ENCODE assay signal across 16 cellular contexts in the genomic region with DNA sequence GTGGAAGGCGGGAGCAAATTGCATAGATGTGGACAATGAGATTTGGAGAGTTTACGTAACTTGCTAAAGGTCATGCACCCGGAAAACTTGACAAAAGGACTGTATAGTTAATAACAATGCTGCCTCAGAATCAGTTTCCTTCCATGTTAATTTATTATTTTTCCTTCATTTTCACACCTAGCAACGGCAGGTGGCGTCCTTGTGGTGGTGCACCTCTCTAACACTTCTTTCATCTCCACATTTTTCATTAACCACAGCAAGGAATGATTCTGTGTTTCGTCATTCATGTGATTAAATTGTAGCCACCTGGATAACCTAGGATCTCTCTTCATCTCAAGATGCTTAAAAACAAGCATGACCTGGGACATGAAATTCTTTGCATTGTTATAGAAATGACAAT.
A peak's percentile ranks its signal among the peaks of the same experiment; 100 is the strongest.
DNase-seq lines count a peak whose midpoint lies in the region; ATAC-seq and TF ChIP-seq lines count a peak whose summit lies in the region.
"Had no signal": no experiment of that assay in that cellular context is flagged by ENCODE, and none has a peak within 500 bp of the region (broad histone marks: within the 10 kb centered on the region; RNA-seq: fewer than 3 reads in every experiment).

No MANE protein-coding gene starts in this region.

- peaks cover 13% of the 10 kb centered on the region; the same call in 2 of the 3 replicates for H3K36me3 Mint-ChIP-seq in GM23338 (ENCODE audit: low read depth)

- H2AFZ ChIP-seq in GM23338 = no peak overlapping the region

- ATAC-seq in GM23338 = no peak
- no peak for ATAC-seq in GM21526 (IDR thresholded peaks at IDR 0.05; ENCODE audit: low FRiP score, unreplicated experiment)
- ATAC-seq in psoas muscle = no peak
- ATAC-seq: left colon had no signal

- peaks cover 7% of the 10 kb centered on the region; the same call in 1 of the 3 replicates for H3K4me1 Mint-ChIP-seq in GM23338

- in situ Hi-C loops in ACHN (cut with HindIII; ENCODE audit: low pct_ligation_motif_present, low pct_unique_long_range_greater_than_20kb, low sequenced_read_pairs) = no loop called here

- no peak overlapping the region for H3K4me2 ChIP-seq in GM23338

- H3K4me3 Mint-ChIP-seq in GM23338 = no peak overlapping the region

- H3K79me2 ChIP-seq in GM23338 (replicated peaks; ENCODE audit: insufficient read depth) = no peaks in the 10 kb centered on the region

- TF ChIP-seq POLR2A in sigmoid colon (IDR thresholded peaks at IDR 0.05) = no peak

- no peaks in the 10 kb centered on the region for H3K27me3 ChIP-seq in GM23338 (ENCODE audit: insufficient read depth)
- no peaks in the 10 kb centered on the region for H3K27me3 ChIP-seq in WERI-Rb-1 (ENCODE audit: insufficient read depth, low read depth, severe bottlenecking)
- H3K27me3 ChIP-seq in sigmoid colon = no peaks in the 10 kb centered on the region
- no peaks in the 10 kb centered on the region for H3K27me3 ChIP-seq in psoas muscle (ENCODE audit: insufficient read depth in 3 of 3, low read length in 2 of 3)
- H3K27me3 ChIP-seq: thyroid gland had no signal

- H3K27ac ChIP-seq in GM23338 (ENCODE audit: low read depth) (no peak overlapping the region), WERI-Rb-1 (no peak overlapping the region), sigmoid colon (no peak overlapping the region), psoas muscle (no peak overlapping the region)
- H3K27ac ChIP-seq: coronary artery, thyroid gland had no signal

- TF ChIP-seq EP300 in sigmoid colon (IDR thresholded peaks at IDR 0.05) = no peak

- H3K9me3 Mint-ChIP-seq in GM23338 = peaks cover 16% of the 10 kb centered on the region

- H3K4me1 ChIP-seq in GM23338 (ENCODE audit: insufficient read depth) (peaks cover 9% of the 10 kb centered on the region; the same call in 1 of the 2 replicates), sigmoid colon (no peaks in the 10 kb centered on the region), psoas muscle (no peaks in the 10 kb centered on the region)
- H3K4me1 ChIP-seq: thyroid gland had no signal

- H3K4me3 ChIP-seq in GM23338 = no peak overlapping the region
- no peak overlapping the region for H3K4me3 ChIP-seq in WERI-Rb-1 (ENCODE audit: low read depth, low read length)
- no peak overlapping the region for H3K4me3 ChIP-seq in sigmoid colon
- H3K4me3 ChIP-seq in psoas muscle = no peak overlapping the region
- H3K4me3 ChIP-seq: coronary artery, thyroid gland had no signal

- H3K9me3 ChIP-seq in WERI-Rb-1 (ENCODE audit: severe bottlenecking) (no peaks in the 10 kb centered on the region), sigmoid colon (no peaks in the 10 kb centered on the region), psoas muscle (no peaks in the 10 kb centered on the region)
- H3K9me3 ChIP-seq: thyroid gland had no signal

- DNase-seq in ACHN (peak; percentile 28), GM23338 (ENCODE audit: low spot score) (peak; percentile 11), NCI-H69 (lab: John Stamatoyannopoulos, UW) (peak; percentile 13), WERI-Rb-1 (peak; percentile 28), sigmoid colon (no peak), ecto neural progenitor cell (ENCODE audit: low spot score) (no peak), psoas muscle (no peak)
- DNase-seq: activated CD4-positive, alpha-beta T cell treated with anti-CD3 and anti-CD28 coated beads for 48 hours; activated T-cell treated with anti-CD3 and anti-CD28 coated beads, Interleukin-2, amount 50 U/mL, for 48 hours; DMS79 treated with DMSO at 0.1 percent for 48 hours; hippocampal formation; left colon; NCI-H1417 treated with DMSO at 0.1 percent for 48 hours; thyroid gland had no signal

- intact Hi-C loops in sigmoid colon (cut with DNase I) (no loop called here), psoas muscle (cut with DNase I) (no loop called here)

- H4K20me1 ChIP-seq in GM23338 (replicated peaks; ENCODE audit: insufficient read depth) = no peaks in the 10 kb centered on the region

- no peak overlapping the region for H3K27ac Mint-ChIP-seq in GM23338

- WGBS in sigmoid colon, 2 donors = 74 to 77% methylated on average over 6 of the region's 6 CpGs
- 73 to 78% (median 78%) methylated on average over 6 of the region's 6 CpGs for WGBS in psoas muscle, 3 donors

- peak; percentile 52 to 54 for TF ChIP-seq CTCF in GM23338 (conservative IDR thresholded peaks at IDR 0.05; ENCODE audit: low read depth in 2 of 2)
- peak; percentile 60 for TF ChIP-seq CTCF in WERI-Rb-1 (IDR thresholded peaks at IDR 0.05; ENCODE audit: low read depth, low read length)
- no peak for TF ChIP-seq CTCF in sigmoid colon (IDR thresholded peaks at IDR 0.05)
- TF ChIP-seq CTCF in psoas muscle (IDR thresholded peaks at IDR 0.05) = no peak

- H3K27me3 Mint-ChIP-seq in GM23338 (ENCODE audit: insufficient read depth, low read depth, poor library complexity) = no peaks in the 10 kb centered on the region

- H3F3A ChIP-seq in GM23338 (replicated peaks; ENCODE audit: low read depth) = no peaks in the 10 kb centered on the region

- no peaks in the 10 kb centered on the region for H3K9me2 ChIP-seq in GM23338 (ENCODE audit: insufficient read depth)

- H3K36me3 ChIP-seq in GM23338 (ENCODE audit: insufficient read depth) = no peaks in the 10 kb centered on the region
- no peaks in the 10 kb centered on the region for H3K36me3 ChIP-seq in WERI-Rb-1
- no peaks in the 10 kb centered on the region for H3K36me3 ChIP-seq in sigmoid colon
- no peaks in the 10 kb centered on the region for H3K36me3 ChIP-seq in psoas muscle (ENCODE audit: insufficient read depth in 1 of 2, low read depth in 1 of 2)
- H3K36me3 ChIP-seq: thyroid gland had no signal

TF ChIP-seq in GM23338, 12 proteins besides CTCF, POLR2A, EP300 and RAD21 (continues in another document):
- no peak for TF ChIP-seq POLR2AphosphoS5 (IDR thresholded peaks at IDR 0.05; ENCODE audit: low read depth)
- TF ChIP-seq CREB1 (CRISPR knock-in tag; IDR thresholded peaks at IDR 0.05; ENCODE audit: low read depth) = no peak
- no peak for TF ChIP-seq ZNF331 (CRISPR knock-in tag; IDR thresholded peaks at IDR 0.05; ENCODE audit: low read depth)
- no peak for TF ChIP-seq STAT1 (IDR thresholded peaks at IDR 0.05; ENCODE audit: unreplicated experiment)
- TF ChIP-seq ZNF462 (CRISPR knock-in tag; IDR thresholded peaks at IDR 0.05) = no peak
- no peak for TF ChIP-seq JUNB (IDR thresholded peaks at IDR 0.05; ENCODE audit: unreplicated experiment)
- no peak for TF ChIP-seq EZH2 (IDR thresholded peaks at IDR 0.05; ENCODE audit: low read depth, unreplicated experiment)
- TF ChIP-seq NANOG (IDR thresholded peaks at IDR 0.05; ENCODE audit: borderline replicate concordance) = no peak
- TF ChIP-seq ZNF114 (CRISPR knock-in tag; IDR thresholded peaks at IDR 0.05) = no peak

Comparison
In these comparisons a context has a peak if more than half of its experiments do, and no peak if none do; other contexts are left out.
1. DNase-seq: peak in ACHN (single experiment), GM23338 (single experiment), NCI-H69 (single experiment) and WERI-Rb-1 (single experiment); none in sigmoid colon (single experiment), ecto neural progenitor cell (single experiment) and psoas muscle (0 of 2).
2. CTCF ChIP-seq: peak in GM23338 (2 of 2) and WERI-Rb-1 (single experiment); none in sigmoid colon (0 of 4) and psoas muscle (single experiment).